In the genomic region with DNA sequence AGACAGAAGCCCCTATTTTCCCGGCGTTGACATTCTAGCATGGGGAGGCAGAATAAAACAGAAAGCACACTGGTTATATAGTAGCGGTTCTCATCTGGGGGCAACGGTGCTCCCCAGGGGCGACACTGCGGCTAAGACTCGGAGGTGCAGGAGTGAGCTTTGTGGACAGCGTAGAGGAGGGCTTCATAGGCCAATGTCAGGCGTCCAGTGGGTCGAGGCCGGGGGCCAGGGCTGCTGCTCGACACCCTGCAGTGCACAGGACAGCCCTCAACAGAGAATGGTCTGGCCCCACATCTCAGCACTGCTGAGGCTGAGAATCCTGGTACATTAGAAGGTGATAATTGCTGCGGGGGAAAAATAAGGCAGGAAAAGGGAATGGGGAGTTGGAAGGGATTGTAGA, we compare ENCODE assay signal across 12 cellular contexts. TPM values are rescaled to one million over a fixed set of nuclear protein-coding genes. Genes with fewer than 3 reads are reported as not detected.
A peak's percentile ranks its signal among the peaks of the same experiment; 100 is the strongest.
DNase-seq lines count a peak whose midpoint lies in the region; ATAC-seq and TF ChIP-seq lines count a peak whose summit lies in the region.
"Had no signal": no experiment of that assay in that cellular context is flagged by ENCODE, and none has a peak within 500 bp of the region (broad histone marks: within the 10 kb centered on the region; RNA-seq: fewer than 3 reads in every experiment).

No MANE protein-coding gene starts in this region.

- no peak for TF ChIP-seq CTCF in WTC11 (IDR thresholded peaks at IDR 0.05)
- no peak for TF ChIP-seq CTCF in glutamatergic neuron (IDR thresholded peaks at IDR 0.05; ENCODE audit: partially characterized antibody, unreplicated experiment)
- no peak for TF ChIP-seq CTCF in suprapubic skin (IDR thresholded peaks at IDR 0.05)

- POLR2A ChIA-PET in WTC11 (lab: Charles Lee): no interaction called here

- TF ChIP-seq POLR2A in suprapubic skin (IDR thresholded peaks at IDR 0.05): no peak

- no peaks in the 10 kb centered on the region for H3K27me3 ChIP-seq in suprapubic skin

- H3K4me1 ChIP-seq in suprapubic skin: peaks cover 27% of the 10 kb centered on the region

- H3K27ac ChIP-seq in suprapubic skin: no peak overlapping the region

- WGBS in suprapubic skin: 84% methylated on average over 13 of the region's 13 CpGs

- H3K9me3 Mint-ChIP-seq in activated naive CD4-positive, alpha-beta T cell treated with anti-CD3 and anti-CD28 coated beads, Interleukin-2, amount 50 U/mL, for 24 hours: no peaks in the 10 kb centered on the region
- H3K9me3 Mint-ChIP-seq in WTC11 (no peaks in the 10 kb centered on the region), glutamatergic neuron (ENCODE audit: unreplicated experiment) (peaks cover 18% of the 10 kb centered on the region)

- peaks cover 5% of the 10 kb centered on the region for H3K36me3 Mint-ChIP-seq in activated naive CD4-positive, alpha-beta T cell treated with anti-CD3 and anti-CD28 coated beads, Interleukin-2, amount 50 U/mL, for 24 hours
- H3K36me3 Mint-ChIP-seq in WTC11 (no peaks in the 10 kb centered on the region), glutamatergic neuron (ENCODE audit: unreplicated experiment) (no peaks in the 10 kb centered on the region)

- no peaks in the 10 kb centered on the region for H3K9me3 ChIP-seq in suprapubic skin

- peak overlapping the region; percentile 74 for H3K4me3 ChIP-seq in suprapubic skin

- peak overlapping the region; percentile 82 for H3K27ac Mint-ChIP-seq in activated naive CD4-positive, alpha-beta T cell treated with anti-CD3 and anti-CD28 coated beads, Interleukin-2, amount 50 U/mL, for 24 hours
- H3K27ac Mint-ChIP-seq in WTC11 (peak overlapping the region; percentile 77), glutamatergic neuron (ENCODE audit: unreplicated experiment) (peak overlapping the region; percentile 26)

- no peak for DNase-seq in activated naive CD4-positive, alpha-beta T cell treated with anti-CD3 and anti-CD28 coated beads, Interleukin-2, amount 50 U/mL, for 16 hours
- no peak for DNase-seq in WTC11 (ENCODE audit: low spot score)
- no peak for DNase-seq in glutamatergic neuron
- no peak for DNase-seq in suprapubic skin (ENCODE audit: low spot score in 2 of 2)
- no peak for DNase-seq in A172 (ENCODE audit: low spot score)
- DNase-seq in activated gamma-delta T cell treated with Interleukin-2 at 50 U/mL for 16 hours: no peak
- no peak for DNase-seq in NCI-H524 (lab: John Stamatoyannopoulos, UW)
- DNase-seq: COR-L47, NCI-H187, retina had no signal

- H3K27me3 Mint-ChIP-seq in activated naive CD4-positive, alpha-beta T cell treated with anti-CD3 and anti-CD28 coated beads, Interleukin-2, amount 50 U/mL, for 24 hours: no peaks in the 10 kb centered on the region
- H3K27me3 Mint-ChIP-seq in WTC11 (ENCODE audit: low read depth) (peaks cover 9% of the 10 kb centered on the region), glutamatergic neuron (ENCODE audit: unreplicated experiment) (peaks cover 12% of the 10 kb centered on the region)

- peaks cover 19% of the 10 kb centered on the region for H3K36me3 ChIP-seq in suprapubic skin

- H3K4me3 Mint-ChIP-seq in activated naive CD4-positive, alpha-beta T cell treated with anti-CD3 and anti-CD28 coated beads, Interleukin-2, amount 50 U/mL, for 24 hours: peak overlapping the region; percentile 90
- H3K4me3 Mint-ChIP-seq in WTC11 (peak overlapping the region; percentile 85), glutamatergic neuron (ENCODE audit: unreplicated experiment) (peak overlapping the region; percentile 92)

- CTCF ChIA-PET in WTC11 (lab: Charles Lee): interaction anchor here (1.7 to 4.5 kb wide), 3 partner anchors 10 to 27 kb away, joined by 6 to 68 read pairs (median 6); a partner anchor contains a TSS

- no peak for ATAC-seq in WTC11

- no peak for TF ChIP-seq EP300 in suprapubic skin (IDR thresholded peaks at IDR 0.05)

- H3K4me1 Mint-ChIP-seq in activated naive CD4-positive, alpha-beta T cell treated with anti-CD3 and anti-CD28 coated beads, Interleukin-2, amount 50 U/mL, for 24 hours: peaks cover 28% of the 10 kb centered on the region
- H3K4me1 Mint-ChIP-seq in WTC11: peaks cover 27% of the 10 kb centered on the region
- peaks cover 20% of the 10 kb centered on the region for H3K4me1 Mint-ChIP-seq in glutamatergic neuron (ENCODE audit: low read depth, unreplicated experiment)

TF ChIP-seq in WTC11, 78 proteins besides CTCF, POLR2A, EP300 and RAD21 (continues in another document):
- TF ChIP-seq SMAD3 (CRISPR knock-in tag; IDR thresholded peaks at IDR 0.05; ENCODE audit: borderline replicate concordance): no peak
- TF ChIP-seq, protein P1, sequence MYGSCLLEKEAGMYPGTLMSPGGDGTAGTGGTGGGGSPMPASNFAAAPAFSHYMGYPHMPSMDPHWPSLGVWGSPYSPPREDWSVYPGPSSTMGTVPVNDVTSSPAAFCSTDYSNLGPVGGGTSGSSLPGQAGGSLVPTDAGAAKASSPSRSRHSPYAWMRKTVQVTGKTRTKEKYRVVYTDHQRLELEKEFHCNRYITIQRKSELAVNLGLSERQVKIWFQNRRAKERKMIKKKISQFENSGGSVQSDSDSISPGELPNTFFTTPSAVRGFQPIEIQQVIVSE (CRISPR knock-in tag; IDR thresholded peaks at IDR 0.05; ENCODE audit: borderline replicate concordance): no peak
- TF ChIP-seq, protein P2, sequence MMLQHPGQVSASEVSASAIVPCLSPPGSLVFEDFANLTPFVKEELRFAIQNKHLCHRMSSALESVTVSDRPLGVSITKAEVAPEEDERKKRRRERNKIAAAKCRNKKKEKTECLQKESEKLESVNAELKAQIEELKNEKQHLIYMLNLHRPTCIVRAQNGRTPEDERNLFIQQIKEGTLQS (CRISPR knock-in tag; conservative IDR thresholded peaks at IDR 0.05): no peak
- TF ChIP-seq, protein P3, sequence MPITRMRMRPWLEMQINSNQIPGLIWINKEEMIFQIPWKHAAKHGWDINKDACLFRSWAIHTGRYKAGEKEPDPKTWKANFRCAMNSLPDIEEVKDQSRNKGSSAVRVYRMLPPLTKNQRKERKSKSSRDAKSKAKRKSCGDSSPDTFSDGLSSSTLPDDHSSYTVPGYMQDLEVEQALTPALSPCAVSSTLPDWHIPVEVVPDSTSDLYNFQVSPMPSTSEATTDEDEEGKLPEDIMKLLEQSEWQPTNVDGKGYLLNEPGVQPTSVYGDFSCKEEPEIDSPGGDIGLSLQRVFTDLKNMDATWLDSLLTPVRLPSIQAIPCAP (CRISPR knock-in tag; IDR thresholded peaks at IDR 0.05): no peak
- no peak for TF ChIP-seq GABPB1 (CRISPR knock-in tag; IDR thresholded peaks at IDR 0.05)
- TF ChIP-seq ESRRA (CRISPR knock-in tag; IDR thresholded peaks at IDR 0.05; ENCODE audit: borderline replicate concordance): no peak
- TF ChIP-seq TP53 (CRISPR knock-in tag; IDR thresholded peaks at IDR 0.05): no peak
- TF ChIP-seq, protein P4, sequence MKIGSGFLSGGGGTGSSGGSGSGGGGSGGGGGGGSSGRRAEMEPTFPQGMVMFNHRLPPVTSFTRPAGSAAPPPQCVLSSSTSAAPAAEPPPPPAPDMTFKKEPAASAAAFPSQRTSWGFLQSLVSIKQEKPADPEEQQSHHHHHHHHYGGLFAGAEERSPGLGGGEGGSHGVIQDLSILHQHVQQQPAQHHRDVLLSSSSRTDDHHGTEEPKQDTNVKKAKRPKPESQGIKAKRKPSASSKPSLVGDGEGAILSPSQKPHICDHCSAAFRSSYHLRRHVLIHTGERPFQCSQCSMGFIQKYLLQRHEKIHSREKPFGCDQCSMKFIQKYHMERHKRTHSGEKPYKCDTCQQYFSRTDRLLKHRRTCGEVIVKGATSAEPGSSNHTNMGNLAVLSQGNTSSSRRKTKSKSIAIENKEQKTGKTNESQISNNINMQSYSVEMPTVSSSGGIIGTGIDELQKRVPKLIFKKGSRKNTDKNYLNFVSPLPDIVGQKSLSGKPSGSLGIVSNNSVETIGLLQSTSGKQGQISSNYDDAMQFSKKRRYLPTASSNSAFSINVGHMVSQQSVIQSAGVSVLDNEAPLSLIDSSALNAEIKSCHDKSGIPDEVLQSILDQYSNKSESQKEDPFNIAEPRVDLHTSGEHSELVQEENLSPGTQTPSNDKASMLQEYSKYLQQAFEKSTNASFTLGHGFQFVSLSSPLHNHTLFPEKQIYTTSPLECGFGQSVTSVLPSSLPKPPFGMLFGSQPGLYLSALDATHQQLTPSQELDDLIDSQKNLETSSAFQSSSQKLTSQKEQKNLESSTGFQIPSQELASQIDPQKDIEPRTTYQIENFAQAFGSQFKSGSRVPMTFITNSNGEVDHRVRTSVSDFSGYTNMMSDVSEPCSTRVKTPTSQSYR (CRISPR knock-in tag; IDR thresholded peaks at IDR 0.05): no peak
- TF ChIP-seq, protein P5, sequence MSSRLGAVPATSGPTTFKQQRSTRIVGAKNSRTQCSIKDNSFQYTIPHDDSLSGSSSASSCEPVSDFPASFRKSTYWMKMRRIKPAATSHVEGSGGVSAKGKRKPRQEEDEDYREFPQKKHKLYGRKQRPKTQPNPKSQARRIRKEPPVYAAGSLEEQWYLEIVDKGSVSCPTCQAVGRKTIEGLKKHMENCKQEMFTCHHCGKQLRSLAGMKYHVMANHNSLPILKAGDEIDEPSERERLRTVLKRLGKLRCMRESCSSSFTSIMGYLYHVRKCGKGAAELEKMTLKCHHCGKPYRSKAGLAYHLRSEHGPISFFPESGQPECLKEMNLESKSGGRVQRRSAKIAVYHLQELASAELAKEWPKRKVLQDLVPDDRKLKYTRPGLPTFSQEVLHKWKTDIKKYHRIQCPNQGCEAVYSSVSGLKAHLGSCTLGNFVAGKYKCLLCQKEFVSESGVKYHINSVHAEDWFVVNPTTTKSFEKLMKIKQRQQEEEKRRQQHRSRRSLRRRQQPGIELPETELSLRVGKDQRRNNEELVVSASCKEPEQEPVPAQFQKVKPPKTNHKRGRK (CRISPR knock-in tag; IDR thresholded peaks at IDR 0.05; ENCODE audit: borderline replicate concordance): no peak

RNA-seq across cellular contexts. Expression of a gene that starts 1.5 kb away (rescaled TPM):
- total RNA-seq in WTC11 (2021) (14.0 to 23.6 TPM (median 17.8 TPM) in 3 replicates), glutamatergic neuron (ENCODE audit: unreplicated experiment) (13.7 TPM), suprapubic skin (10 to 100 TPM; 17.3 to 22.9 (median 19.8) TPM)
- 4.1 and 4.8 TPM in 2 replicates for total RNA-seq in A172 (2014; rRNA removed; shearing (Covaris generic))

RNA-seq across cellular contexts. Expression of a gene that starts 7.1 kb away (rescaled TPM):
- total RNA-seq in WTC11 (2021): 71.9 to 87.7 TPM (median 74.8 TPM) in 3 replicates
- 125 TPM for total RNA-seq in glutamatergic neuron (ENCODE audit: unreplicated experiment)
- 1 to 10 TPM; 2.4 to 4.8 (median 4.0) TPM for total RNA-seq in suprapubic skin
- 56.2 and 65.7 TPM in 2 replicates for total RNA-seq in A172 (2014; rRNA removed; shearing (Covaris generic))

RNA-seq across cellular contexts. Expression of a gene that starts 10.3 kb away (rescaled TPM):
- total RNA-seq in WTC11 (2021) (1.8 to 2.9 TPM (median 2.5 TPM) in 3 replicates), glutamatergic neuron (ENCODE audit: unreplicated experiment) (7.6 TPM), suprapubic skin (1 to 10 TPM in 2 of 4 donors, under 1 TPM in 2; 0.57 to 2.1 (median 1.0) TPM)
- 1.1 and 1.2 TPM in 2 replicates for total RNA-seq in A172 (2014; rRNA removed; shearing (Covaris generic))
- total RNA-seq: SK-MEL-5 had no signal

RNA-seq across cellular contexts. Expression of a gene that starts 13.4 kb away (rescaled TPM):
- total RNA-seq in WTC11 (2021) (2.1 to 2.5 TPM (median 2.2 TPM) in 3 replicates), glutamatergic neuron (ENCODE audit: unreplicated experiment) (not detected), suprapubic skin (not detected)
- 0.07 TPM in 1 of 2 replicates, not detected in the other for total RNA-seq in A172 (2014; rRNA removed; shearing (Covaris generic))
- total RNA-seq: SK-MEL-5 had no signal

RNA-seq across cellular contexts. Expression of a gene that starts 16.5 kb away (rescaled TPM):
- total RNA-seq in WTC11 (2021): 96.3 to 96.6 TPM (median 96.4 TPM) in 3 replicates
- 24.9 TPM for total RNA-seq in glutamatergic neuron (ENCODE audit: unreplicated experiment)
- 10 to 100 TPM; 44.7 to 97.2 (median 87.5) TPM for total RNA-seq in suprapubic skin
- total RNA-seq in A172 (2014; rRNA removed; shearing (Covaris generic)): 114 and 139 TPM in 2 replicates

Comparison
In these comparisons a context has a peak if more than half of its experiments do, and no peak if none do; other contexts are left out.
1. H3K27ac Mint-ChIP-seq: peak in every context shown above with its lines; median percentile 82 in activated naive CD4-positive, alpha-beta T cell treated with anti-CD3 and anti-CD28 coated beads, Interleukin-2, amount 50 U/mL, for 24 hours; 77 in WTC11; 26 in glutamatergic neuron.